9 cellular contexts compared by ENCODE assay signal in the genomic region with DNA sequence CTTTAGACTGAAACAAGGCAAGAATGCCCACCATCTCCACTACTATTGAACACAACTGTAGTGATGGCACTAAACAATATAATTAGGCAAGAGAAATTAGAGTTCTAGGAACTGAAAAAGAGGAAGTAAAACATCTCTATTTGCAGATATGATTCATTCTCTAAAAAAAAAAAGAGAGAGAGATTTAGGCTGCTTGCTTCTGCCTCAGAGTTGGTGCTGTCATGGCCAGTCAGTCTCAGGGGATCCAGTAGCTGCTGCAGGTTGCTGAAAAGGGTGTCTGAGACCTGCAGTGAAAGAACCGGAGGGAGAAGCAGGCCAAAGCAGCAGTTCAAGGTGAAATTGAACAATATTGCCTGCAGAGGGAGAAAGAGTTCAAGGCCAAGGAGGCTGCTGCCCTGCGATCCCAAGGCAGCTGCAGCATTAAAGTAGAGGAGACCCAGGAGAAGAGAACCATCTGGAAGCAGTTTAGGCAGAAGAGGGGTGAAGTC.
DNase-seq lines count a peak whose midpoint lies in the region; ATAC-seq, FAIRE-seq and TF ChIP-seq lines count a peak whose summit lies in the region.
"Had no signal": no experiment of that assay in that cellular context is flagged by ENCODE, and none has a peak within 500 bp of the region (broad histone marks: within the 10 kb centered on the region; RNA-seq: fewer than 3 reads in every experiment).

No MANE protein-coding gene starts in this region.

- TF ChIP-seq POLR2A in GM12891 (IDR thresholded peaks at IDR 0.05; ENCODE audit: low read depth, low read length), result no peak

- no peaks in the 10 kb centered on the region for H3K9me3 Mint-ChIP-seq in activated CD4-positive, alpha-beta T cell treated with anti-CD3 and anti-CD28 coated beads, Interleukin-2, amount 10 ng/mL, durations not matched to agents 24 days and 14 days

- no peaks in the 10 kb centered on the region for H3K36me3 ChIP-seq in bronchial epithelial cell (ENCODE audit: control insufficient read depth, insufficient read depth, low read length)

- intact Hi-C loops in activated CD4-positive, alpha-beta T cell treated with anti-CD3 and anti-CD28 coated beads, Interleukin-2, amount 10 ng/mL, durations not matched to agents 24 days and 14 days (cut with micrococcal nuclease), result no loop called here

- peaks cover 8% of the 10 kb centered on the region for H3K4me1 Mint-ChIP-seq in activated CD4-positive, alpha-beta T cell treated with anti-CD3 and anti-CD28 coated beads, Interleukin-2, amount 10 ng/mL, durations not matched to agents 24 days and 14 days
- H3K4me1 Mint-ChIP-seq: nephron had no signal

- peak; percentile 28 for DNase-seq in GM12891 (ENCODE audit: insufficient read length, low spot score)
- DNase-seq in Jurkat, Clone E6-1 (ENCODE audit: low read depth, low spot score), result peak; percentile 5
- DNase-seq in bronchial epithelial cell (ENCODE audit: low read depth), result peak; percentile 39
- DNase-seq in activated CD4-positive, alpha-beta T cell treated with anti-CD3 and anti-CD28 coated beads, Interleukin-2, amount 10 ng/mL, durations not matched to agents 24 days and 14 days, result no peak
- no peak for DNase-seq in stimulated activated CD4-positive, alpha-beta T cell treated with anti-CD3 and anti-CD28 coated beads, Interleukin-2, amount 100 ng/mL, for 24 hours
- DNase-seq in stimulated activated naive CD4-positive, alpha-beta T cell treated with Interleukin-2 at 50 U/mL for 16 hours (lab: John Stamatoyannopoulos, UW), result no peak
- DNase-seq in H4 (ENCODE audit: low spot score), result no peak

- no peak overlapping the region for H3K4me3 ChIP-seq in Jurkat, Clone E6-1 (ENCODE audit: low read length)
- no peak overlapping the region for H3K4me3 ChIP-seq in bronchial epithelial cell (ENCODE audit: low read depth, low read length)

- H3K27me3 ChIP-seq in bronchial epithelial cell (ENCODE audit: control insufficient read depth, insufficient read depth, low read length), result no peaks in the 10 kb centered on the region

- TF ChIP-seq CTCF in bronchial epithelial cell (IDR thresholded peaks at IDR 0.05; ENCODE audit: insufficient read depth, low read length, severe bottlenecking), result no peak

- H3K36me3 Mint-ChIP-seq in activated CD4-positive, alpha-beta T cell treated with anti-CD3 and anti-CD28 coated beads, Interleukin-2, amount 10 ng/mL, durations not matched to agents 24 days and 14 days (ENCODE audit: low read depth), result peaks cover 33% of the 10 kb centered on the region

- ATAC-seq in GM21737 (IDR thresholded peaks at IDR 0.05; ENCODE audit: unreplicated experiment), result peak; percentile 99

- no peak overlapping the region for H3K27ac Mint-ChIP-seq in activated CD4-positive, alpha-beta T cell treated with anti-CD3 and anti-CD28 coated beads, Interleukin-2, amount 10 ng/mL, durations not matched to agents 24 days and 14 days
- H3K27ac Mint-ChIP-seq: nephron had no signal

- H3K27me3 Mint-ChIP-seq in activated CD4-positive, alpha-beta T cell treated with anti-CD3 and anti-CD28 coated beads, Interleukin-2, amount 10 ng/mL, durations not matched to agents 24 days and 14 days, result no peaks in the 10 kb centered on the region

- H3K4me3 Mint-ChIP-seq in activated CD4-positive, alpha-beta T cell treated with anti-CD3 and anti-CD28 coated beads, Interleukin-2, amount 10 ng/mL, durations not matched to agents 24 days and 14 days, result no peak overlapping the region
- H3K4me3 Mint-ChIP-seq: nephron had no signal

- peak; percentile 97 for FAIRE-seq in GM12891 (lab: Jason Lieb, UNC)
- FAIRE-seq in bronchial epithelial cell (lab: Jason Lieb, UNC), result no peak

TF ChIP-seq in GM12891, 5 proteins besides CTCF, POLR2A, EP300 and RAD21:
- TF ChIP-seq SPI1 (IDR thresholded peaks at IDR 0.05; ENCODE audit: low read depth, low read length), result peak; percentile 55
- TF ChIP-seq PAX5 (IDR thresholded peaks at IDR 0.05; ENCODE audit: insufficient read depth, low read length, severe bottlenecking), result peak; percentile 9
- TF ChIP-seq TAF1 (IDR thresholded peaks at IDR 0.05; ENCODE audit: low read depth, low read length), result no peak
- no peak for TF ChIP-seq POLR2AphosphoS5 (IDR thresholded peaks at IDR 0.05; ENCODE audit: low read depth, low read length)
- 0 out of 2 replicates have a peak, but pooled peaks have one; percentile 13 for TF ChIP-seq POU2F2 (IDR thresholded peaks at IDR 0.05; ENCODE audit: low read depth, low read length)
TF ChIP-seq in GM12891: peak in this region for 3.

Comparison
In these comparisons a context has a peak if more than half of its experiments do, and no peak if none do; other contexts are left out.
1. DNase-seq: peak in GM12891 (single experiment), Jurkat, Clone E6-1 (single experiment) and bronchial epithelial cell (single experiment); none in activated CD4-positive, alpha-beta T cell treated with anti-CD3 and anti-CD28 coated beads, Interleukin-2, amount 10 ng/mL, durations not matched to agents 24 days and 14 days (single experiment), stimulated activated CD4-positive, alpha-beta T cell treated with anti-CD3 and anti-CD28 coated beads, Interleukin-2, amount 100 ng/mL, for 24 hours (0 of 2), stimulated activated naive CD4-positive, alpha-beta T cell treated with Interleukin-2 at 50 U/mL for 16 hours (single experiment) and H4 (single experiment).